In the genomic region with DNA sequence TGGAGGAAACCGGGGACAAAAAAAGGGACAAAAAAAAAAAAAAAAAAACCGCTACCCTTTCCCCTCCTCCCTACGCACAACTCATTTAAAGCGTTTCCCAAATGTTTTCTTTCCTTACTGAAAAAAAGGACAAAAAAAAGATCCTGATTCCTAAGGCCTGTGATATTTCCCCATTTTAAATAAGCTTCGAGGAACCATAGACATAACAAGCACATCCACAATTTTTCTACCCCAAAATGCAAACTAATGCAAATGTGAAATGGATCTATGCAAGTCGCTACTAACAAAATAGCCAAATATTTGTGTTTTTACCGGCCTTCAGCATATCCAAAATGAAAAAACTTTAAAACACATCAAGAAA, we compare ENCODE assay signal across 8 cellular contexts. TPM values are rescaled to one million over a fixed set of nuclear protein-coding genes. Genes with fewer than 3 reads are reported as not detected.
A peak's percentile ranks its signal among the peaks of the same experiment; 100 is the strongest.
DNase-seq lines count a peak whose midpoint lies in the region; ATAC-seq, FAIRE-seq and TF ChIP-seq lines count a peak whose summit lies in the region.

No MANE protein-coding gene starts in this region.

- H3K4me3 ChIP-seq in keratinocyte (ENCODE audit: control insufficient read depth in 2 of 3, extremely low read depth in 1 of 3, insufficient read depth in 2 of 3, low read depth in 1 of 3, low read length in 3 of 3) (peak overlapping the region; percentile 46 to 94 (median 77)), subcutaneous abdominal adipose tissue (ENCODE audit: low read depth in 1 of 5, low read length in 5 of 5) (peak overlapping the region; percentile 65 to 76 (median 71))

- H3K36me3 ChIP-seq in keratinocyte (ENCODE audit: control insufficient read depth in 2 of 2, extremely low read depth in 1 of 2, insufficient read depth in 2 of 2, low read length in 2 of 2) = no peaks in the 10 kb centered on the region
- no peaks in the 10 kb centered on the region for H3K36me3 ChIP-seq in subcutaneous abdominal adipose tissue (ENCODE audit: control insufficient read depth in 5 of 5, insufficient read depth in 5 of 5, low read length in 5 of 5)

- no peaks in the 10 kb centered on the region for H4K20me1 ChIP-seq in keratinocyte (ENCODE audit: control insufficient read depth, extremely low read depth, insufficient read depth, low read length)

- DNase-seq in NCI-H82 (lab: John Stamatoyannopoulos, UW) (peak; percentile 49), NCI-H82 treated with DMSO at 0.1 percent for 48 hours (lab: John Stamatoyannopoulos, UW; ENCODE audit: unreplicated experiment) (no peak), keratinocyte (ENCODE audit: low read depth, low spot score) (no peak), GM13977 (ENCODE audit: low spot score) (no peak), NCI-H345 treated with DMSO at 0.1 percent for 48 hours (lab: John Stamatoyannopoulos, UW; ENCODE audit: unreplicated experiment) (no peak)
- DNase-seq in activated T-helper 2 cell treated with anti-CD3 and anti-CD28 coated beads, Interferon-gamma antibody, Interleukin-2, Interleukin-4, amounts not matched to agents 10 μg/mL and 5 μg/mL and 100 μg/mL, durations not matched to agents 14 hours and 24 hours and 36 hours (ENCODE audit: low spot score) = no peak

- H3K4me3 Mint-ChIP-seq in activated T-helper 2 cell treated with anti-CD3 and anti-CD28 coated beads, Interferon-gamma antibody, Interleukin-2, Interleukin-4, amounts not matched to agents 10 μg/mL and 5 μg/mL and 100 μg/mL, durations not matched to agents 14 hours and 24 hours and 36 hours (ENCODE audit: low read depth) = peak overlapping the region; percentile 84

- peak overlapping the region; percentile 92 for H3K27ac Mint-ChIP-seq in activated T-helper 2 cell treated with anti-CD3 and anti-CD28 coated beads, Interferon-gamma antibody, Interleukin-2, Interleukin-4, amounts not matched to agents 10 μg/mL and 5 μg/mL and 100 μg/mL, durations not matched to agents 14 hours and 24 hours and 36 hours

- no peaks in the 10 kb centered on the region for H3K9me1 ChIP-seq in keratinocyte (ENCODE audit: control insufficient read depth, extremely low read depth, insufficient read depth, low read length)

- peaks cover 22% of the 10 kb centered on the region for H3K36me3 Mint-ChIP-seq in activated T-helper 2 cell treated with anti-CD3 and anti-CD28 coated beads, Interferon-gamma antibody, Interleukin-2, Interleukin-4, amounts not matched to agents 10 μg/mL and 5 μg/mL and 100 μg/mL, durations not matched to agents 14 hours and 24 hours and 36 hours (ENCODE audit: low read depth)

- H3K4me2 ChIP-seq in keratinocyte (ENCODE audit: control insufficient read depth, extremely low read depth, insufficient read depth, low read depth, low read length) = peak overlapping the region; percentile 95

- H3K27ac ChIP-seq in keratinocyte (ENCODE audit: control insufficient read depth, insufficient read depth, low read length) (peak overlapping the region; percentile 89), subcutaneous abdominal adipose tissue (ENCODE audit: low read depth, low read length) (peak overlapping the region; percentile 90)

- TF ChIP-seq CTCF in keratinocyte (optimal IDR thresholded peaks at IDR 0.05 in 1 of 3, IDR thresholded peaks at IDR 0.05 in 1 of 3, conservative IDR thresholded peaks at IDR 0.05 in 1 of 3; ENCODE audit: extremely low read depth in 1 of 3, insufficient read depth in 2 of 3, low read length in 3 of 3) (no peak), GM13977 (IDR thresholded peaks at IDR 0.05; ENCODE audit: extremely low read depth, insufficient read depth, missing control alignments) (no peak)

- in situ Hi-C loops in GM13977 (cut with MboI; ENCODE audit: low pct_unique_long_range_greater_than_20kb, low sequenced_read_pairs, unreplicated experiment) = no loop called here

- no peak overlapping the region for H2AFZ ChIP-seq in keratinocyte (ENCODE audit: control insufficient read depth, low read length)

- ATAC-seq in HG03457 (IDR thresholded peaks at IDR 0.05; ENCODE audit: unreplicated experiment) = no peak

- H3K4me1 ChIP-seq in keratinocyte (ENCODE audit: control insufficient read depth, extremely low read depth, insufficient read depth, low read length) (peaks cover 23% of the 10 kb centered on the region), subcutaneous abdominal adipose tissue (ENCODE audit: control insufficient read depth in 5 of 5, insufficient read depth in 5 of 5, low read length in 5 of 5) (peaks cover 0 to 30% (median 14%) of the 10 kb centered on the region in 5 donors)

- no peaks in the 10 kb centered on the region for H3K27me3 ChIP-seq in keratinocyte (ENCODE audit: control insufficient read depth, extremely low read depth, insufficient read depth, low read length)
- H3K27me3 ChIP-seq in subcutaneous abdominal adipose tissue (ENCODE audit: control insufficient read depth in 5 of 5, insufficient read depth in 4 of 5, low read length in 5 of 5) = no peaks in the 10 kb centered on the region

- H3K9me3 Mint-ChIP-seq in activated T-helper 2 cell treated with anti-CD3 and anti-CD28 coated beads, Interferon-gamma antibody, Interleukin-2, Interleukin-4, amounts not matched to agents 10 μg/mL and 5 μg/mL and 100 μg/mL, durations not matched to agents 14 hours and 24 hours and 36 hours = no peaks in the 10 kb centered on the region

- intact Hi-C loops in activated T-helper 2 cell treated with anti-CD3 and anti-CD28 coated beads, Interferon-gamma antibody, Interleukin-2, Interleukin-4, amounts not matched to agents 10 μg/mL and 5 μg/mL and 100 μg/mL, durations not matched to agents 14 hours and 24 hours and 36 hours (cut with micrococcal nuclease) = loop anchor here (5.0 kb wide), 2 partner anchors 112 to 272 kb away; no protein-coding TSS in a partner anchor

- H3K79me2 ChIP-seq in keratinocyte (ENCODE audit: control insufficient read depth, insufficient read depth, low read length) = peaks cover 57% of the 10 kb centered on the region

- dilution Hi-C loops in keratinocyte (cut with MboI; ENCODE audit: extremely low pct_ligation_motif_present, low sequenced_read_pairs) = no loop called here

- H3K4me1 Mint-ChIP-seq in activated T-helper 2 cell treated with anti-CD3 and anti-CD28 coated beads, Interferon-gamma antibody, Interleukin-2, Interleukin-4, amounts not matched to agents 10 μg/mL and 5 μg/mL and 100 μg/mL, durations not matched to agents 14 hours and 24 hours and 36 hours (ENCODE audit: low read depth) = peaks cover 46% of the 10 kb centered on the region

- H3K9me3 ChIP-seq in keratinocyte (ENCODE audit: control insufficient read depth, low read depth, low read length) (no peaks in the 10 kb centered on the region), subcutaneous abdominal adipose tissue (ENCODE audit: control insufficient read depth in 5 of 5, low read length in 5 of 5) (no peaks in the 10 kb centered on the region)

- H3K9ac ChIP-seq in keratinocyte (ENCODE audit: control insufficient read depth, extremely low read depth, insufficient read depth, low read length) = peak overlapping the region; percentile 84
- H3K9ac ChIP-seq in subcutaneous abdominal adipose tissue (ENCODE audit: low read length in 5 of 5) = peak overlapping the region in 4 of 5 donors; percentile 26 to 94 (median 86)

- no peaks in the 10 kb centered on the region for H3K27me3 Mint-ChIP-seq in activated T-helper 2 cell treated with anti-CD3 and anti-CD28 coated beads, Interferon-gamma antibody, Interleukin-2, Interleukin-4, amounts not matched to agents 10 μg/mL and 5 μg/mL and 100 μg/mL, durations not matched to agents 14 hours and 24 hours and 36 hours (ENCODE audit: low read depth)

- no peak for FAIRE-seq in keratinocyte (lab: Jason Lieb, UNC)

RNA-seq across cellular contexts. Expression of a gene that starts 1.4 kb away (rescaled TPM):
- 55.4 and 60.6 TPM in 2 replicates for total RNA-seq in activated T-helper 2 cell treated with anti-CD3 and anti-CD28 coated beads, Interferon-gamma antibody, Interleukin-2, Interleukin-4, amounts not matched to agents 10 μg/mL and 5 μg/mL and 100 μg/mL, durations not matched to agents 14 hours and 24 hours and 36 hours
- 16.9 to 19.1 TPM (median 17.3 TPM) in 3 replicates for polyA plus RNA-seq in keratinocyte
- 13.1 TPM for polyA plus RNA-seq in keratinocyte (2011; ENCODE audit: low read depth)
- 7.4 and 10.7 TPM in 2 replicates for polyA plus RNA-seq in keratinocyte (2011; cell fraction: cytosol; rRNA removed)
- polyA plus RNA-seq in keratinocyte (2011; cell fraction: nucleus; rRNA removed) = 25.3 and 32.5 TPM in 2 replicates
- polyA plus RNA-seq in keratinocyte (2012; ENCODE audit: low replicate concordance) = 23.6 and 26.4 TPM in 2 replicates
- polyA minus RNA-seq in keratinocyte = 33.8 to 58.6 TPM (median 48.4 TPM) in 3 replicates
- 14.0 TPM for polyA minus RNA-seq in keratinocyte (2011; cell fraction: cytosol; rRNA and poly(A)+ RNA removed)
- polyA minus RNA-seq in keratinocyte (2011; cell fraction: nucleus; rRNA and poly(A)+ RNA removed) = 53.1 and 94.6 TPM in 2 replicates
